21 cellular contexts compared by ENCODE assay signal in the genomic region with DNA sequence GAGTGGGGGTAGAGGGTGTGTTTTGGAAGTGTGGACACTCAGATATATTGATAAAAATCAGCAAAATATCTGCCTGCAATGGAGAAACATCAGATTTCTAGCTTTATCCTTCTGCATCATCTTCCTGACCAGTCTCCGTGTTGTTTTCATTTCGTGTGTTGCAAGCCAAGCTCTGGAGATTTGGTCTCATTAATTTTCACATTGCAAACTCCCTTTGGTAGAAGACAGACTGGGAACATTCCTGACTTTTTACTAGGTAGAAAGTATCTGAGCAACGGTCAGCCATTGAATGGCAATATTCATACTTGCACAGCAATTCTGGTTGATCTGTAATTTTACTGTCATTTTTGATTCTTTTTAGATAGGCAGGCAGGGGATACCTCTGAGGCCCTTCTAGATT. TPM values are rescaled to one million over a fixed set of nuclear protein-coding genes. Genes with fewer than 3 reads are reported as not detected.
DNase-seq lines count a peak whose midpoint lies in the region; ATAC-seq and TF ChIP-seq lines count a peak whose summit lies in the region.
"Had no signal": no experiment of that assay in that cellular context is flagged by ENCODE, and none has a peak within 500 bp of the region (broad histone marks: within the 10 kb centered on the region; RNA-seq: fewer than 3 reads in every experiment).

No MANE protein-coding gene starts in this region.

- no peak overlapping the region for H3K4me2 ChIP-seq in IMR-90 (ENCODE audit: low read depth, low read length)
- H3K4me2 ChIP-seq in mesenchymal stem cell (ENCODE audit: low read length, poor library complexity, severe bottlenecking) = no peak overlapping the region
- H3K4me2 ChIP-seq: neural progenitor cell had no signal

- no peak overlapping the region for H2BK120ac ChIP-seq in IMR-90 (ENCODE audit: low read depth, low read length)
- no peak overlapping the region for H2BK120ac ChIP-seq in mesenchymal stem cell (ENCODE audit: low read depth, low read length)

- H2BK12ac ChIP-seq in mesenchymal stem cell (ENCODE audit: low read length in 2 of 2) = no peak overlapping the region

- no peak overlapping the region for H3K23ac ChIP-seq in IMR-90 (ENCODE audit: low read depth, low read length)
- no peak overlapping the region for H3K23ac ChIP-seq in mesenchymal stem cell (ENCODE audit: low read length in 2 of 2)

- H2BK5ac ChIP-seq in IMR-90 (ENCODE audit: low read depth, low read length, poor library complexity, severe bottlenecking) (peak overlapping the region; percentile 89), mesenchymal stem cell (ENCODE audit: low read depth, low read length, poor library complexity, severe bottlenecking) (no peak overlapping the region)

- H3K4me3 ChIP-seq in IMR-90 (ENCODE audit: insufficient read depth, low read depth, low read length) = no peak overlapping the region
- no peak overlapping the region for H3K4me3 ChIP-seq in mesenchymal stem cell (ENCODE audit: insufficient read depth in 1 of 2, low read depth in 1 of 2, low read length in 2 of 2)
- H3K4me3 ChIP-seq in thoracic aorta = no peak overlapping the region
- H3K4me3 ChIP-seq: GM12878, left lung, neural progenitor cell, Peyer's patch, skin epidermis had no signal

- H2AK5ac ChIP-seq in IMR-90 (ENCODE audit: low read depth, low read length) (no peak overlapping the region), mesenchymal stem cell (ENCODE audit: low read length, severe bottlenecking) (no peak overlapping the region)

- no peak overlapping the region for H3K4ac ChIP-seq in IMR-90 (ENCODE audit: low read depth, low read length)
- no peak overlapping the region for H3K4ac ChIP-seq in mesenchymal stem cell (ENCODE audit: low read depth in 1 of 2, low read length in 2 of 2)

- H3K9ac ChIP-seq in IMR-90 (ENCODE audit: low read depth, low read length) (no peak overlapping the region), mesenchymal stem cell (ENCODE audit: low read length) (peak overlapping the region; percentile 71)
- H3K9ac ChIP-seq: neural progenitor cell had no signal

- H3K4me1 ChIP-seq in IMR-90 (ENCODE audit: control insufficient read depth, insufficient read depth, low read length) = peaks cover 46% of the 10 kb centered on the region
- H3K4me1 ChIP-seq in mesenchymal stem cell (ENCODE audit: control insufficient read depth, insufficient read depth, low read depth, low read length) = peaks cover 17% of the 10 kb centered on the region
- peaks cover 46 to 90% of the 10 kb centered on the region in 2 donors for H3K4me1 ChIP-seq in thoracic aorta (ENCODE audit: control insufficient read depth in 1 of 2, low read depth in 2 of 2)

- H4K91ac ChIP-seq in IMR-90 (ENCODE audit: insufficient read depth, low read depth, low read length) (no peak overlapping the region), mesenchymal stem cell (ENCODE audit: low read length) (no peak overlapping the region)

- H3K14ac ChIP-seq in IMR-90 (replicated peaks; ENCODE audit: low read depth, low read length) (no peak overlapping the region), mesenchymal stem cell (ENCODE audit: low read length in 2 of 2) (no peak overlapping the region)

- no peak overlapping the region for H2AK9ac ChIP-seq in IMR-90 (replicated peaks; ENCODE audit: low read depth, low read length, poor library complexity)

- peaks cover 38% of the 10 kb centered on the region for H3K9me1 ChIP-seq in IMR-90 (ENCODE audit: insufficient read depth, low read length)

- no peak for ATAC-seq in IMR-90 (ENCODE audit: low read depth)
- ATAC-seq in thoracic aorta (ENCODE audit: insufficient number of reproducible peaks, low FRiP score, low read depth) = no peak
- ATAC-seq in HG02588 (IDR thresholded peaks at IDR 0.05; ENCODE audit: unreplicated experiment) = no peak
- ATAC-seq: GM12878, HCT116, left lung had no signal

- BruUV-seq in IMR-90 (replicated peaks; lab: Mats Ljungman, UMichigan) = no TSS peak

- TF ChIP-seq CTCF in IMR-90 (conservative IDR thresholded peaks at IDR 0.05; ENCODE audit: low read depth, low read length) (no peak), thoracic aorta (IDR thresholded peaks at IDR 0.05) (no peak)

- in situ Hi-C loops in IMR-90 (cut with MboI; ENCODE audit: low sequenced_read_pairs) = loop anchor here (10.0 kb wide), 1 partner anchor 134 kb away; no protein-coding TSS in a partner anchor

- CTCF ChIA-PET in IMR-90 (lab: Yijun Ruan, JAX) = interaction anchor here (1.4 to 2.6 kb wide), 3 partner anchors 10 to 139 kb away, joined by 3 to 19 read pairs (median 3); no protein-coding TSS in a partner anchor

- no peak overlapping the region for H3K56ac ChIP-seq in IMR-90 (ENCODE audit: extremely low read depth, insufficient read depth, low read length)

- H2AFZ ChIP-seq in IMR-90 (replicated peaks; ENCODE audit: low read length, poor library complexity) = no peak overlapping the region
- no peak overlapping the region for H2AFZ ChIP-seq in mesenchymal stem cell (ENCODE audit: low read depth, low read length)
- H2AFZ ChIP-seq: neural progenitor cell had no signal

- DNase-seq in IMR-90 (no peak), caudate nucleus (lab: John Stamatoyannopoulos, UW) (no peak), mesenchymal stem cell (no peak), thoracic aorta (ENCODE audit: low spot score) (no peak), putamen (ENCODE audit: low spot score) (no peak), OCI-M1 (lab: John Stamatoyannopoulos, UW) (no peak)
- DNase-seq: activated CD8-positive, alpha-beta memory T cell treated with anti-CD3 and anti-CD28 coated beads, Interleukin-2, amount 50 U/mL, for 4 hours; activated naive CD4-positive, alpha-beta T cell treated with anti-CD3 and anti-CD28 coated beads, Interleukin-2, amount 10 ng/mL, durations not matched to agents 7 days and 5 days; CD4-positive, CD25-positive, alpha-beta regulatory T cell; EL; left lung; NCI-H187 treated with DMSO at 0.1 percent for 48 hours; NCI-H524; Peyer's patch; T-helper 1 cell had no signal

- dilution Hi-C loops in IMR-90 (cut with HindIII; ENCODE audit: low sequenced_read_pairs, unreplicated experiment) = no loop called here

- POLR2A ChIA-PET in IMR-90 (lab: Charles Lee; ENCODE audit: unreplicated experiment) = no interaction called here

- H3K27me3 ChIP-seq in IMR-90 (ENCODE audit: control insufficient read depth, insufficient read depth, low read length) (no peaks in the 10 kb centered on the region), mesenchymal stem cell (ENCODE audit: control insufficient read depth in 1 of 2, insufficient read depth in 1 of 2, low read length in 2 of 2) (no peaks in the 10 kb centered on the region), thoracic aorta (replicated peaks; ENCODE audit: insufficient read depth) (no peaks in the 10 kb centered on the region)
- H3K27me3 ChIP-seq: left lung, neural progenitor cell, Peyer's patch had no signal

- H3K18ac ChIP-seq in IMR-90 (ENCODE audit: low read depth, low read length) (no peak overlapping the region), mesenchymal stem cell (ENCODE audit: low read depth in 1 of 2, low read length in 2 of 2) (no peak overlapping the region)

- intact Hi-C loops in IMR-90 (cut with micrococcal nuclease) = loop anchor here (2.0 to 10.0 kb wide), 2 partner anchors 28 to 374 kb away; no protein-coding TSS in a partner anchor

- 0 out of 4 replicates have a peak overlapping the region, but pooled peaks of 1 of the 2 experiments have one; percentile 15 for H4K8ac ChIP-seq in IMR-90 (ENCODE audit: low read depth in 2 of 2, low read length in 2 of 2)
- no peak overlapping the region for H4K8ac ChIP-seq in mesenchymal stem cell (ENCODE audit: low read length)

- H3K79me1 ChIP-seq in IMR-90 (ENCODE audit: low read depth in 1 of 2, low read length in 2 of 2) = peaks cover 60 to 90% of the 10 kb centered on the region in 2 experiments
- H3K79me1 ChIP-seq in mesenchymal stem cell (replicated peaks; ENCODE audit: low read length, poor library complexity, severe bottlenecking) = peaks cover 30% of the 10 kb centered on the region

- H2BK15ac ChIP-seq in IMR-90 (ENCODE audit: low read depth, low read length) = no peak overlapping the region
- H2BK15ac ChIP-seq in mesenchymal stem cell (ENCODE audit: low read depth, poor library complexity, severe bottlenecking) = no peak overlapping the region

- WGBS in IMR-90 (ENCODE audit: extremely low coverage in 2 of 2, insufficient read length in 1 of 2), 2 experiments = 15% methylated on average over 2 of the region's 3 CpGs; no CpG with 5 or more reads in 1 of the 2 experiments
- 100% methylated on average over 2 of the region's 3 CpGs for WGBS in mesenchymal stem cell

- H3K27ac ChIP-seq in IMR-90 (ENCODE audit: insufficient read depth, low read length) = peak overlapping the region; percentile 52; the same call in 1 of the 2 replicates
- H3K27ac ChIP-seq in caudate nucleus (ENCODE audit: low read depth, low read length) = peak overlapping the region; percentile 81
- H3K27ac ChIP-seq in mesenchymal stem cell (ENCODE audit: low read length, poor library complexity, severe bottlenecking) = no peak overlapping the region
- H3K27ac ChIP-seq in thoracic aorta = peak overlapping the region; percentile 73 to 77
- H3K27ac ChIP-seq: epithelial cell of prostate had no signal

- no peak overlapping the region for H4K5ac ChIP-seq in IMR-90 (ENCODE audit: low read depth, low read length)

- H4K20me1 ChIP-seq in IMR-90 (ENCODE audit: insufficient read depth, low read length) = peaks cover 92% of the 10 kb centered on the region

- H3K9me3 ChIP-seq in IMR-90 (ENCODE audit: control insufficient read depth, insufficient read depth, low read length) (no peaks in the 10 kb centered on the region), mesenchymal stem cell (ENCODE audit: control insufficient read depth, low read length) (no peaks in the 10 kb centered on the region), thoracic aorta (no peaks in the 10 kb centered on the region)
- H3K9me3 ChIP-seq: left lung, Peyer's patch had no signal

- no peak for TF ChIP-seq POLR2A in IMR-90 (IDR thresholded peaks at IDR 0.05; ENCODE audit: low read depth, low read length)

- H3K36me3 ChIP-seq in IMR-90 (ENCODE audit: control insufficient read depth, insufficient read depth, low read length) (peaks cover 39% of the 10 kb centered on the region), mesenchymal stem cell (ENCODE audit: control insufficient read depth in 1 of 2, insufficient read depth in 2 of 2, low read depth in 1 of 2, low read length in 2 of 2) (peaks cover 26 to 69% of the 10 kb centered on the region in 2 experiments), thoracic aorta (no peaks in the 10 kb centered on the region)
- H3K36me3 ChIP-seq: left lung, neural progenitor cell, Peyer's patch had no signal

- H2BK20ac ChIP-seq in IMR-90 (ENCODE audit: low read depth, low read length) = no peak overlapping the region

- TF ChIP-seq RAD21 in IMR-90 (IDR thresholded peaks at IDR 0.05; ENCODE audit: low read length) = no peak

TF ChIP-seq in IMR-90, 13 proteins besides CTCF, POLR2A, EP300 and RAD21:
- TF ChIP-seq RFX5 (IDR thresholded peaks at IDR 0.05; ENCODE audit: low read depth, low read length) (no peak), CEBPB (IDR thresholded peaks at IDR 0.05; ENCODE audit: low read depth, low read length) (peak; percentile 8; the same call in 1 of the 2 replicates)

RNA-seq across cellular contexts. Expression of gene FSTL1, which starts 30.4 kb away (rescaled TPM):
- 1,097 and 1,642 TPM in 2 replicates for total RNA-seq in IMR-90 (2012; rRNA removed)
- polyA plus RNA-seq in IMR-90 (2012; rRNA removed) = 864 and 916 TPM in 2 replicates
- 367 and 446 TPM in 2 replicates for polyA plus RNA-seq in IMR-90 (2012; cell fraction: cytosol; rRNA removed)
- polyA plus RNA-seq in IMR-90 (2012; cell fraction: nucleus; rRNA removed; ENCODE audit: low replicate concordance) = 302 and 555 TPM in 2 replicates
- polyA plus RNA-seq in mesenchymal stem cell (2013, experiment 1 of 2) = 544 TPM
- 562 TPM for polyA plus RNA-seq in mesenchymal stem cell (2013, experiment 2 of 2)
- total RNA-seq in thoracic aorta = 100 to 1,000 TPM; 601 to 687 TPM
- polyA plus RNA-seq: CD4-positive, CD25-positive, alpha-beta regulatory T cell had no signal
